Comparison of ENCODE assay signal across 8 cellular contexts in genomic region chr12:120538281-120539156, GRCh38. TPM values are rescaled to one million over a fixed set of nuclear protein-coding genes. Genes with fewer than 3 reads are reported as not detected.
A peak's percentile ranks its signal among the peaks of the same experiment; 100 is the strongest.
DNase-seq lines count a peak whose midpoint lies in the region; ATAC-seq and TF ChIP-seq lines count a peak whose summit lies in the region.

No MANE protein-coding gene starts in this region.

- H3K4me1 Mint-ChIP-seq in naive thymus-derived CD8-positive, alpha-beta T cell: peaks cover 26 to 80% (median 61%) of the 10 kb centered on the region in 4 donors

- H3K9me3 Mint-ChIP-seq in naive thymus-derived CD8-positive, alpha-beta T cell: no peaks in the 10 kb centered on the region

- no peak for ATAC-seq in naive thymus-derived CD8-positive, alpha-beta T cell

- H3K4me3 ChIP-seq in GM12864 (ENCODE audit: low read depth, low read length) (peak overlapping the region; percentile 30), epithelial cell of esophagus (ENCODE audit: low read length) (peak overlapping the region; percentile 4)

- H3K36me3 Mint-ChIP-seq in naive thymus-derived CD8-positive, alpha-beta T cell: peaks cover 0 to 51% (median 0%) of the 10 kb centered on the region in 3 donors

- H3K27ac Mint-ChIP-seq in naive thymus-derived CD8-positive, alpha-beta T cell: peak overlapping the region; percentile 68 to 88 (median 81)

- peak overlapping the region; percentile 83 to 97 (median 94) for H3K4me3 Mint-ChIP-seq in naive thymus-derived CD8-positive, alpha-beta T cell

- DNase-seq in GM12864 (ENCODE audit: low read depth) (no peak), RPMI8226 (peak; percentile 92), epithelial cell of esophagus (ENCODE audit: low read depth) (peak; percentile 44), NK-92 (lab: John Stamatoyannopoulos, UW; ENCODE audit: unreplicated experiment) (no peak), NOMO-1 treated with DMSO at 0.1 percent for 48 hours (lab: John Stamatoyannopoulos, UW; ENCODE audit: unreplicated experiment) (no peak), NCI-H2107 (lab: John Stamatoyannopoulos, UW) (no peak)
- no peak for DNase-seq in naive thymus-derived CD8-positive, alpha-beta T cell
- DNase-seq in effector CD8-positive, alpha-beta T cell (lab: John Stamatoyannopoulos, UW): no peak

- POLR2A ChIA-PET in naive thymus-derived CD8-positive, alpha-beta T cell (lab: Charles Lee): interaction anchor here (0.5 to 2.0 kb wide), 5 partner anchors 9 to 374 kb away, joined by 3 to 6 read pairs (median 3); partner anchors contain the start of genes COQ5, POP5 and SRSF9

- TF ChIP-seq CTCF in GM12864 (IDR thresholded peaks at IDR 0.05; ENCODE audit: low read depth, low read length, missing control alignments) (no peak), epithelial cell of esophagus (IDR thresholded peaks at IDR 0.05; ENCODE audit: insufficient read depth, low read depth, low read length, missing control alignments) (no peak)

- H3K27me3 Mint-ChIP-seq in naive thymus-derived CD8-positive, alpha-beta T cell: no peaks in the 10 kb centered on the region

RNA-seq across cellular contexts. Expression of gene RNF10, which starts 4.4 kb away (rescaled TPM):
- total RNA-seq in naive thymus-derived CD8-positive, alpha-beta T cell: 100 to 1,000 TPM; 246 to 247 TPM
- polyA plus RNA-seq in naive thymus-derived CD8-positive, alpha-beta T cell: 100 to 1,000 TPM in 1 of 3 donors, 10 to 100 TPM in 2; 84.3 to 119 (median 86.1) TPM

RNA-seq across cellular contexts. Expression of gene COQ5, which starts 9.6 kb away (rescaled TPM):
- 10 to 100 TPM; 24.5 to 25.2 TPM for total RNA-seq in naive thymus-derived CD8-positive, alpha-beta T cell
- 10 to 100 TPM; 32.8 to 49.1 (median 39.1) TPM for polyA plus RNA-seq in naive thymus-derived CD8-positive, alpha-beta T cell

RNA-seq across cellular contexts. Expression of gene DYNLL1, which starts 42.6 kb away (rescaled TPM):
- total RNA-seq in naive thymus-derived CD8-positive, alpha-beta T cell: 10 to 100 TPM; 57.0 to 57.8 TPM
- 100 to 1,000 TPM; 156 to 192 (median 179) TPM for polyA plus RNA-seq in naive thymus-derived CD8-positive, alpha-beta T cell

RNA-seq across cellular contexts. Expression of gene POP5, which starts 42.7 kb away (rescaled TPM):
- 10 to 100 TPM; 68.7 to 75.7 TPM for total RNA-seq in naive thymus-derived CD8-positive, alpha-beta T cell
- polyA plus RNA-seq in naive thymus-derived CD8-positive, alpha-beta T cell: 100 to 1,000 TPM; 121 to 126 (median 124) TPM

Comparison
In these comparisons a context has a peak if more than half of its experiments do, and no peak if none do; other contexts are left out.
1. DNase-seq: peak in RPMI8226 (single experiment) and epithelial cell of esophagus (single experiment); none in GM12864 (single experiment), naive thymus-derived CD8-positive, alpha-beta T cell (0 of 10), NK-92 (single experiment), NOMO-1 treated with DMSO at 0.1 percent for 48 hours (single experiment), NCI-H2107 (single experiment) and effector CD8-positive, alpha-beta T cell (single experiment).